In the genomic region with DNA sequence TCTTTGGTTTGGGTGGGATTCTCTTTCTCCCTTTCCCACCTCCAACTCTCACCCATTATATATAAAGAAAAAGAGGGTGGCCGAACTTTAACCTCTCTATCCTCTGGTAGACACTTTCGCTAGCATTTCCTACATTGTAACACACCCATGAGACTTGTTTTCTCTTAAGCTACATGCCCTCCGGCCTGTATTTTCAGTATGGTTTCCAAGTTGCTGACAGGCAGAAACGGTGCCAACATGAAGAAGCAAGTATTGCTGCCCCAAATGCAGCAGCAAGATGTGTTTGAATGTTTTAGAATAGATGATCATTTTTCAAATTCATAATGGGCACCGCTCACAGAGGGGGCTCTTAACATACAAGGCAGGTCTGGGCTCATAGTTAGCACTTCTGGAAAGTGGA, we compare ENCODE assay signal across 24 cellular contexts. TPM values are rescaled to one million over a fixed set of nuclear protein-coding genes. Genes with fewer than 3 reads are reported as not detected.
DNase-seq lines count a peak whose midpoint lies in the region; ATAC-seq, FAIRE-seq and TF ChIP-seq lines count a peak whose summit lies in the region.
"Had no signal": no experiment of that assay in that cellular context is flagged by ENCODE, and none has a peak within 500 bp of the region (broad histone marks: within the 10 kb centered on the region; RNA-seq: fewer than 3 reads in every experiment).

No MANE protein-coding gene starts in this region.

- no peak overlapping the region for H2BK12ac ChIP-seq in H1 (ENCODE audit: low read depth, low read length)

- no peak overlapping the region for H2BK5ac ChIP-seq in H1 (ENCODE audit: low read depth, low read length)

- BruUV-seq in MCF 10A (replicated peaks; lab: Mats Ljungman, UMichigan): no TSS peak

- no peak overlapping the region for H4K5ac ChIP-seq in H1 (ENCODE audit: insufficient read length, low read depth, low read length)

- H3K36me3 ChIP-seq in breast epithelium (no peaks in the 10 kb centered on the region), H1 (ENCODE audit: control insufficient read depth in 2 of 4, insufficient read depth in 4 of 4, low read length in 3 of 4) (no peaks in the 10 kb centered on the region), vagina (no peaks in the 10 kb centered on the region)
- H3K36me3 ChIP-seq: gastroesophageal sphincter, neural progenitor cell, SJCRH30, upper lobe of left lung had no signal

- no peak for TF ChIP-seq POLR2A in breast epithelium (IDR thresholded peaks at IDR 0.05)
- TF ChIP-seq POLR2A in H1 (IDR thresholded peaks at IDR 0.05; ENCODE audit: control extremely low read depth in 1 of 2, low read depth in 2 of 2, low read length in 2 of 2): no peak
- no peak for TF ChIP-seq POLR2A in vagina (IDR thresholded peaks at IDR 0.05)

- CTCF ChIA-PET in MCF 10A (lab: Yijun Ruan, JAX) (interaction anchor here (0.6 to 1.8 kb wide), 5 partner anchors 9 to 32 kb away, joined by 3 to 6 read pairs (median 5); no protein-coding TSS in a partner anchor), H1 (lab: Charles Lee; ENCODE audit: partially characterized antibody) (interaction anchor here (0.6 to 1.9 kb wide), 4 partner anchors 9 to 257 kb away, joined by 3 to 12 read pairs (median 4); no protein-coding TSS in a partner anchor)

- H3K4me3 ChIP-seq in breast epithelium: no peak overlapping the region
- H3K4me3 ChIP-seq in H1 (ENCODE audit: extremely low read depth in 1 of 4, insufficient read depth in 2 of 4, low read depth in 3 of 4, low read length in 4 of 4): no peak overlapping the region
- no peak overlapping the region for H3K4me3 ChIP-seq in vagina
- H3K4me3 ChIP-seq: gastroesophageal sphincter, neural progenitor cell, SJCRH30, upper lobe of left lung had no signal

- no peak for ATAC-seq in GM21526 (IDR thresholded peaks at IDR 0.05; ENCODE audit: low FRiP score, unreplicated experiment)
- ATAC-seq: gastroesophageal sphincter had no signal

- H3K4me3 Mint-ChIP-seq in MCF 10A (ENCODE audit: unreplicated experiment): no peak overlapping the region
- H3K4me3 Mint-ChIP-seq in mesothelial cell of epicardium: no peak overlapping the region
- H3K4me3 Mint-ChIP-seq: IgD-negative memory B cell; neural progenitor cell; stimulated activated naive CD8-positive, alpha-beta T cell treated with anti-CD3 and anti-CD28 coated beads, Interleukin-15, Interleukin-2, amounts not matched to agents 100 ng/mL and 50 ng/mL, for 24 hours had no signal

- no peak for FAIRE-seq in H1 (lab: Jason Lieb, UNC)
- FAIRE-seq: A204.1, GM18507 had no signal

- H3K27ac ChIP-seq in breast epithelium (peak overlapping the region; percentile 46 to 71), H1 (ENCODE audit: low read depth, low read length) (no peak overlapping the region), vagina (peak overlapping the region; percentile 72)
- H3K27ac ChIP-seq: HL-60, neural progenitor cell, SJCRH30 had no signal

- H3K9me3 Mint-ChIP-seq in MCF 10A (ENCODE audit: unreplicated experiment): no peaks in the 10 kb centered on the region
- no peaks in the 10 kb centered on the region for H3K9me3 Mint-ChIP-seq in mesothelial cell of epicardium
- H3K9me3 Mint-ChIP-seq: IgD-negative memory B cell; neural progenitor cell; stimulated activated naive CD8-positive, alpha-beta T cell treated with anti-CD3 and anti-CD28 coated beads, Interleukin-15, Interleukin-2, amounts not matched to agents 100 ng/mL and 50 ng/mL, for 24 hours had no signal

- no peaks in the 10 kb centered on the region for H3K36me3 Mint-ChIP-seq in MCF 10A (ENCODE audit: insufficient read depth, unreplicated experiment)
- H3K36me3 Mint-ChIP-seq in mesothelial cell of epicardium: no peaks in the 10 kb centered on the region
- H3K36me3 Mint-ChIP-seq: neural progenitor cell had no signal

- intact Hi-C loops in breast epithelium (cut with DNase I; ENCODE audit: low total_unique reads): loop anchor here (10.0 kb wide), 1 partner anchor 79 kb away; no protein-coding TSS in a partner anchor
- intact Hi-C loops in MCF 10A (cut with micrococcal nuclease): no loop called here
- intact Hi-C loops in vagina (cut with DNase I): no loop called here

- no peaks in the 10 kb centered on the region for H3K79me2 ChIP-seq in H1 (ENCODE audit: control insufficient read depth in 1 of 2, insufficient read depth in 2 of 2, low read length in 2 of 2)

- no peak overlapping the region for H4K8ac ChIP-seq in H1 (ENCODE audit: extremely low read depth, insufficient read depth, low read length)

- H3K18ac ChIP-seq in H1 (ENCODE audit: extremely low read depth, low read length): no peak overlapping the region

- H3K4me2 ChIP-seq in H1 (ENCODE audit: insufficient read depth in 1 of 2, low read depth in 2 of 2, low read length in 2 of 2): no peak overlapping the region
- H3K4me2 ChIP-seq: neural progenitor cell had no signal

- H2BK15ac ChIP-seq in H1 (ENCODE audit: low read length): no peak overlapping the region

- H3K27ac Mint-ChIP-seq in MCF 10A (ENCODE audit: low read depth, unreplicated experiment) (no peak overlapping the region), mesothelial cell of epicardium (peak overlapping the region; percentile 92)
- H3K27ac Mint-ChIP-seq: IgD-negative memory B cell; stimulated activated naive CD8-positive, alpha-beta T cell treated with anti-CD3 and anti-CD28 coated beads, Interleukin-15, Interleukin-2, amounts not matched to agents 100 ng/mL and 50 ng/mL, for 24 hours had no signal

- H3K9me3 ChIP-seq in breast epithelium (no peaks in the 10 kb centered on the region), H1 (ENCODE audit: insufficient read depth in 2 of 2, low read depth in 1 of 2, low read length in 1 of 2) (no peaks in the 10 kb centered on the region), vagina (no peaks in the 10 kb centered on the region)
- H3K9me3 ChIP-seq: gastroesophageal sphincter, SJCRH30, upper lobe of left lung had no signal

- H3K4me1 ChIP-seq in breast epithelium (no peaks in the 10 kb centered on the region), H1 (replicated peaks in 1 of 4; ENCODE audit: control insufficient read depth in 3 of 4, insufficient read depth in 4 of 4, low read length in 3 of 4) (peaks cover 0 to 4% (median 1%) of the 10 kb centered on the region in 4 experiments; a peak in 2 of 7 replicates), vagina (peaks cover 53% of the 10 kb centered on the region)
- H3K4me1 ChIP-seq: neural progenitor cell had no signal

- no peaks in the 10 kb centered on the region for H3K79me1 ChIP-seq in H1 (ENCODE audit: low read depth, low read length)

- H3K4me1 Mint-ChIP-seq in MCF 10A (ENCODE audit: insufficient read depth, unreplicated experiment): peaks cover 31% of the 10 kb centered on the region
- H3K4me1 Mint-ChIP-seq in mesothelial cell of epicardium: peaks cover 69% of the 10 kb centered on the region

- no peak overlapping the region for H2AFZ ChIP-seq in H1 (ENCODE audit: low read length)
- H2AFZ ChIP-seq: neural progenitor cell had no signal

- TF ChIP-seq RAD21 in H1 (IDR thresholded peaks at IDR 0.05 in 1 of 2, conservative IDR thresholded peaks at IDR 0.05 in 1 of 2; ENCODE audit: low read depth in 2 of 2, low read length in 2 of 2): no peak

- no peak for TF ChIP-seq EP300 in H1 (IDR thresholded peaks at IDR 0.05; ENCODE audit: borderline replicate concordance in 1 of 2, low read depth in 2 of 2, low read length in 2 of 2)

- H3K14ac ChIP-seq in H1 (ENCODE audit: insufficient read length): no peak overlapping the region

- no peaks in the 10 kb centered on the region for H3K23me2 ChIP-seq in H1 (ENCODE audit: low read depth, low read length)

- H4K91ac ChIP-seq in H1 (replicated peaks; ENCODE audit: insufficient read length, low read length): no peak overlapping the region

- H3K27me3 Mint-ChIP-seq in MCF 10A (ENCODE audit: insufficient read depth, unreplicated experiment) (no peaks in the 10 kb centered on the region), mesothelial cell of epicardium (ENCODE audit: low read depth) (no peaks in the 10 kb centered on the region)
- H3K27me3 Mint-ChIP-seq: stimulated activated naive CD8-positive, alpha-beta T cell treated with anti-CD3 and anti-CD28 coated beads, Interleukin-15, Interleukin-2, amounts not matched to agents 100 ng/mL and 50 ng/mL, for 24 hours had no signal

- 91% methylated on average over 5 of the region's 5 CpGs; no CpG with 5 or more reads in 1 of the 2 experiments for WGBS in H1 (ENCODE audit: extremely low coverage in 1 of 2, insufficient coverage in 1 of 2, insufficient read length in 1 of 2, insufficient replicate concordance in 2 of 2, low coverage in 1 of 2, low lambda C conversion rate in 2 of 2, missing lambda C conversion rate in 1 of 2), 2 experiments

- H3K56ac ChIP-seq in H1 (replicated peaks; ENCODE audit: insufficient read length, low read depth, low read length): no peak overlapping the region

- no peak overlapping the region for H2AK5ac ChIP-seq in H1 (ENCODE audit: low read depth, low read length)

- 0 out of 2 replicates have a peak overlapping the region, but pooled peaks have one; percentile 37 for H2BK20ac ChIP-seq in H1 (ENCODE audit: low read length)

- H3K4ac ChIP-seq in H1 (replicated peaks; ENCODE audit: insufficient read length, low read depth, low read length): no peak overlapping the region

- DNase-seq in breast epithelium (ENCODE audit: low spot score in 2 of 2): no peak
- no peak for DNase-seq in MCF 10A (ENCODE audit: unreplicated experiment)
- DNase-seq in H1 (ENCODE audit: low read depth in 1 of 2, low spot score in 2 of 2): no peak
- no peak for DNase-seq in mesothelial cell of epicardium (ENCODE audit: low spot score in 2 of 2, unreplicated experiment in 2 of 2)
- no peak for DNase-seq in vagina (ENCODE audit: extremely low spot score in 2 of 2)
- no peak for DNase-seq in activated gamma-delta T cell treated with Interleukin-2 at 50 U/mL for 16 hours
- DNase-seq in NCI-H2227 (lab: John Stamatoyannopoulos, UW; ENCODE audit: unreplicated experiment): no peak
- DNase-seq: activated CD4-positive, alpha-beta T cell treated with anti-CD3 and anti-CD28 coated beads for 4 hours; dermis blood vessel endothelial cell; kidney glomerular epithelial cell; NCI-H146; SJCRH30; stimulated activated CD4-positive, alpha-beta T cell treated with anti-CD3 and anti-CD28 coated beads, Interleukin-4, amount 100 ng/mL, for 24 hours; upper lobe of left lung had no signal

- no peaks in the 10 kb centered on the region for H4K20me1 ChIP-seq in H1 (replicated peaks in 1 of 2; ENCODE audit: control insufficient read depth in 1 of 2, insufficient read depth in 2 of 2, low read length in 2 of 2)

- no peak overlapping the region for H3K23ac ChIP-seq in H1 (ENCODE audit: insufficient read length)

- H3K27me3 ChIP-seq in breast epithelium: no peaks in the 10 kb centered on the region
- no peaks in the 10 kb centered on the region for H3K27me3 ChIP-seq in H1 (replicated peaks in 1 of 4; ENCODE audit: control insufficient read depth in 3 of 4, extremely low read depth in 1 of 4, insufficient read depth in 3 of 4, low read length in 3 of 4)
- no peaks in the 10 kb centered on the region for H3K27me3 ChIP-seq in vagina
- H3K27me3 ChIP-seq: gastroesophageal sphincter, neural progenitor cell, SJCRH30, upper lobe of left lung had no signal

- TF ChIP-seq CTCF in breast epithelium (IDR thresholded peaks at IDR 0.05) (no peak), MCF 10A (IDR thresholded peaks at IDR 0.05; ENCODE audit: unreplicated experiment) (no peak), H1 (IDR thresholded peaks at IDR 0.05; ENCODE audit: control extremely low read depth in 1 of 3, insufficient read depth in 1 of 3, low read depth in 1 of 3, low read length in 3 of 3) (no peak), mesothelial cell of epicardium (IDR thresholded peaks at IDR 0.05; ENCODE audit: unreplicated experiment) (no peak), vagina (IDR thresholded peaks at IDR 0.05) (no peak)

- no peak overlapping the region for H2BK120ac ChIP-seq in H1 (replicated peaks; ENCODE audit: low read depth, low read length)

- POLR2A ChIA-PET in MCF 10A (lab: Yijun Ruan, JAX) (interaction anchor here (0.6 to 3.2 kb wide), 8 partner anchors 10 to 299 kb away, joined by 3 to 13 read pairs (median 6); a partner anchor contains a TSS), H1 (lab: Charles Lee; ENCODE audit: partially characterized antibody) (no interaction called here)

- H3K9ac ChIP-seq in H1 (replicated peaks in 1 of 4; ENCODE audit: extremely low read depth in 1 of 4, low read depth in 3 of 4, low read length in 3 of 4): no peak overlapping the region
- H3K9ac ChIP-seq: neural progenitor cell had no signal

RNA-seq across cellular contexts. Expression of a gene that starts 18.7 kb away (rescaled TPM):
- total RNA-seq in breast epithelium: 10 to 100 TPM; 28.2 to 48.0 (median 34.7) TPM
- total RNA-seq in MCF 10A (2022): 112 and 118 TPM in 2 replicates
- total RNA-seq in H1 (2021; fragmentation: NEBNext Ultra II Directional; extraction: Animal tissue kit (Norgen Biotek cat#: 25700)): 118 and 127 TPM in 2 replicates
- 70.8 and 108 TPM in 2 replicates for polyA plus RNA-seq in H1 (2011; rRNA removed)
- 83.3 TPM for polyA plus RNA-seq in H1 (2011; cell fraction: cytosol; rRNA removed)
- 43.5 TPM for polyA plus RNA-seq in H1 (2011; cell fraction: nucleus; rRNA removed)
- 101 to 122 TPM (median 107 TPM) in 4 replicates for polyA plus RNA-seq in H1 (2012, experiment 1 of 2)
- 33.0 TPM for polyA plus RNA-seq in H1 (2012, experiment 2 of 2)
- polyA plus RNA-seq in H1 (2013, experiment 1 of 2): 138 TPM
- polyA plus RNA-seq in H1 (2013, experiment 2 of 2): 144 TPM
- 114 and 138 TPM in 2 replicates for polyA minus RNA-seq in H1 (2011; rRNA and poly(A)+ RNA removed)
- 49.4 TPM for polyA minus RNA-seq in H1 (2011; cell fraction: cytosol; rRNA and poly(A)+ RNA removed)
- 52.0 TPM for polyA minus RNA-seq in H1 (2011; cell fraction: nucleus; rRNA and poly(A)+ RNA removed)
- total RNA-seq in mesothelial cell of epicardium: 96.6 to 102 TPM (median 101 TPM) in 3 replicates
- total RNA-seq in vagina: 37.6 TPM

RNA-seq across cellular contexts. Expression of a gene that starts 19.9 kb away (rescaled TPM):
- 10 to 100 TPM; 15.5 to 18.7 (median 18.0) TPM for total RNA-seq in breast epithelium
- total RNA-seq in MCF 10A (2022): 38.4 and 41.9 TPM in 2 replicates
- 31.8 and 37.0 TPM in 2 replicates for total RNA-seq in H1 (2021; fragmentation: NEBNext Ultra II Directional; extraction: Animal tissue kit (Norgen Biotek cat#: 25700))
- 14.1 and 16.1 TPM in 2 replicates for polyA plus RNA-seq in H1 (2011; rRNA removed)
- polyA plus RNA-seq in H1 (2011; cell fraction: cytosol; rRNA removed): 16.7 TPM
- polyA plus RNA-seq in H1 (2011; cell fraction: nucleus; rRNA removed): 14.4 TPM
- polyA plus RNA-seq in H1 (2012, experiment 1 of 2): 25.6 to 33.1 TPM (median 28.2 TPM) in 4 replicates
- 15.4 TPM for polyA plus RNA-seq in H1 (2012, experiment 2 of 2)
- polyA plus RNA-seq in H1 (2013, experiment 1 of 2): 27.5 TPM
- polyA plus RNA-seq in H1 (2013, experiment 2 of 2): 30.9 TPM
- polyA minus RNA-seq in H1 (2011; rRNA and poly(A)+ RNA removed): 16.1 and 17.7 TPM in 2 replicates
- polyA minus RNA-seq in H1 (2011; cell fraction: cytosol; rRNA and poly(A)+ RNA removed): 26.6 TPM
- 20.9 TPM for polyA minus RNA-seq in H1 (2011; cell fraction: nucleus; rRNA and poly(A)+ RNA removed)
- total RNA-seq in mesothelial cell of epicardium: 36.8 to 42.4 TPM (median 39.2 TPM) in 3 replicates
- total RNA-seq in vagina: 27.7 TPM

RNA-seq across cellular contexts. Expression of a gene that starts 54.2 kb away (rescaled TPM):
- total RNA-seq in breast epithelium (1 to 10 TPM in 1 of 3 donors, under 1 TPM in 1, not detected in 1; 0.32 to 1.3 TPM), MCF 10A (2022) (0.51 and 1.2 TPM in 2 replicates), mesothelial cell of epicardium (1.2 to 1.7 TPM (median 1.4 TPM) in 3 replicates), vagina (not detected)
- 0.94 TPM in 1 of 2 replicates, not detected in the other for total RNA-seq in H1 (2021; fragmentation: NEBNext Ultra II Directional; extraction: Animal tissue kit (Norgen Biotek cat#: 25700))
- polyA plus RNA-seq in H1 (2011; rRNA removed): not detected in 2 replicates
- polyA plus RNA-seq in H1 (2011; cell fraction: cytosol; rRNA removed): not detected
- polyA plus RNA-seq in H1 (2011; cell fraction: nucleus; rRNA removed): 0.13 TPM
- 0.29 to 0.83 TPM (median 0.65 TPM) in 3 of 4 replicates, not detected in the other for polyA plus RNA-seq in H1 (2012, experiment 1 of 2)
- not detected for polyA plus RNA-seq in H1 (2012, experiment 2 of 2)
- polyA plus RNA-seq in H1 (2013, experiment 1 of 2): not detected
- 0.07 TPM for polyA plus RNA-seq in H1 (2013, experiment 2 of 2)
- polyA minus RNA-seq in H1 (2011; rRNA and poly(A)+ RNA removed): not detected in 2 replicates
- polyA minus RNA-seq in H1 (2011; cell fraction: cytosol; rRNA and poly(A)+ RNA removed): not detected
- polyA minus RNA-seq in H1 (2011; cell fraction: nucleus; rRNA and poly(A)+ RNA removed): not detected
- total RNA-seq: epithelial cell of proximal tubule, SJCRH30 had no signal
- polyA plus RNA-seq: BJ, IgD-negative memory B cell had no signal
